17 cellular contexts compared by ENCODE assay signal in the genomic region with DNA sequence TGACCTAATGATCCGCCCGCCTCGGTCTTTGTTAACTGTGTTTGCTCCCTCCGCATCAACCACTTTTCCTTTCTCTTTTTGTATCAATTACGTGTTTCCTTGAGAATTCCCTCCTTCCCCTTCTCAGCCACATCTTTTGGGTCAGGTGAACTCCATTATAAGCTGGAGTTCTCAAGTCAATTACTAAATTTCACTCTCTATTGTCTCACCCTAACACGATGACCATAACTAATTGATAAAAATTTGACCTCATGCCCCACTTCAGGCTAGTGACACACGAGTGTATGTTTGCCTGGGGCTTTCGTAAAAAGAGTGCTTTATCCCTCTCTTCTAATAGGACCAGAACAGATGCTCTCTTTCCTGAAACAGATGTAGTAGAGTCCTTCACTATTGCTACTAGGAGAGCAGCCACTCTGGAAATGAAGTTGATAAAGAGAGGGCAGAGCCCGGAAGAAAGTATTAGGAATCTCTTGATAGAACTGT.
DNase-seq lines count a peak whose midpoint lies in the region; ATAC-seq, FAIRE-seq and TF ChIP-seq lines count a peak whose summit lies in the region.
"Had no signal": no experiment of that assay in that cellular context is flagged by ENCODE, and none has a peak within 500 bp of the region (broad histone marks: within the 10 kb centered on the region; RNA-seq: fewer than 3 reads in every experiment).

No MANE protein-coding gene starts in this region.

- no peak for TF ChIP-seq POLR2A in H1 (IDR thresholded peaks at IDR 0.05; ENCODE audit: control extremely low read depth in 1 of 2, low read depth in 2 of 2, low read length in 2 of 2)

- CTCF ChIA-PET in H1 (lab: Charles Lee; ENCODE audit: partially characterized antibody) = interaction anchor here (0.5 to 1.0 kb wide), 2 partner anchors 9 to 573 kb away, joined by 3 read pairs; no protein-coding TSS in a partner anchor

- DNase-seq in H7 (no peak), NCI-H82 treated with DMSO at 0.1 percent for 48 hours (lab: John Stamatoyannopoulos, UW; ENCODE audit: unreplicated experiment) (peak; percentile 3), H1 (ENCODE audit: low read depth in 1 of 2, low spot score in 2 of 2) (no peak), skeletal muscle cell (ENCODE audit: low read depth) (no peak), NCI-H1417 treated with DMSO at 0.1 percent for 48 hours (lab: John Stamatoyannopoulos, UW) (no peak), ureter (ENCODE audit: low spot score) (no peak)
- DNase-seq in stimulated activated CD4-positive, alpha-beta T cell treated with anti-CD3 and anti-CD28 coated beads, Interleukin-4, amount 100 ng/mL, for 24 hours = no peak
- DNase-seq: activated CD4-positive, alpha-beta T cell treated with anti-CD3 and anti-CD28 coated beads for 4 hours; activated CD8-positive, alpha-beta memory T cell treated with anti-CD3 and anti-CD28 coated beads, Interleukin-2, amount 50 U/mL, for 4 hours; activated gamma-delta T cell treated with Interleukin-2 at 50 U/mL for 16 hours; amniotic stem cell; NCI-H146; SHP77 treated with DMSO at 0.1 percent for 48 hours had no signal

- H4K5ac ChIP-seq in H1 (ENCODE audit: insufficient read length, low read depth, low read length) = no peak overlapping the region

- no peak overlapping the region for H2BK120ac ChIP-seq in H1 (replicated peaks; ENCODE audit: low read depth, low read length)

- H3K4me2 ChIP-seq in H1 (ENCODE audit: insufficient read depth in 1 of 2, low read depth in 2 of 2, low read length in 2 of 2) = peak overlapping the region in 1 of 2 experiments; percentile 17; a peak in 1 of 4 replicates

- no peak for FAIRE-seq in H1 (lab: Jason Lieb, UNC)
- FAIRE-seq: GM12892 had no signal

- H3K27me3 ChIP-seq in H7 (ENCODE audit: control insufficient read depth, insufficient read depth, low read length) (no peaks in the 10 kb centered on the region), H1 (replicated peaks in 1 of 4; ENCODE audit: control insufficient read depth in 3 of 4, extremely low read depth in 1 of 4, insufficient read depth in 3 of 4, low read length in 3 of 4) (no peaks in the 10 kb centered on the region)
- H3K27me3 ChIP-seq: testis had no signal

- H3K4me3 ChIP-seq in H7 (ENCODE audit: insufficient read depth, low read depth, low read length) (peak overlapping the region; percentile 24), H1 (ENCODE audit: extremely low read depth in 1 of 4, insufficient read depth in 2 of 4, low read depth in 3 of 4, low read length in 4 of 4) (no peak overlapping the region), skeletal muscle cell (ENCODE audit: low read depth, low read length) (peak overlapping the region; percentile 29)
- H3K4me3 ChIP-seq: skin epidermis had no signal

- no peak overlapping the region for H3K56ac ChIP-seq in H1 (replicated peaks; ENCODE audit: insufficient read length, low read depth, low read length)

- TF ChIP-seq CTCF in H1 (IDR thresholded peaks at IDR 0.05; ENCODE audit: control extremely low read depth in 1 of 3, insufficient read depth in 1 of 3, low read depth in 1 of 3, low read length in 3 of 3) = no peak

- TF ChIP-seq EP300 in H1 (IDR thresholded peaks at IDR 0.05; ENCODE audit: borderline replicate concordance in 1 of 2, low read depth in 2 of 2, low read length in 2 of 2) = no peak

- no peak overlapping the region for H3K14ac ChIP-seq in H1 (ENCODE audit: insufficient read length)

- H3K36me3 ChIP-seq in H7 (replicated peaks; ENCODE audit: control insufficient read depth, insufficient read depth, low read length) (no peaks in the 10 kb centered on the region), H1 (ENCODE audit: control insufficient read depth in 2 of 4, insufficient read depth in 4 of 4, low read length in 3 of 4) (no peaks in the 10 kb centered on the region)

- no peak overlapping the region for H2BK12ac ChIP-seq in H1 (ENCODE audit: low read depth, low read length)

- H2BK5ac ChIP-seq in H1 (ENCODE audit: low read depth, low read length) = no peak overlapping the region

- H2BK15ac ChIP-seq in H1 (ENCODE audit: low read length) = no peak overlapping the region

- peak overlapping the region; percentile 89 for H2AFZ ChIP-seq in H1 (ENCODE audit: low read length)

- no peak for TF ChIP-seq RAD21 in H1 (IDR thresholded peaks at IDR 0.05 in 1 of 2, conservative IDR thresholded peaks at IDR 0.05 in 1 of 2; ENCODE audit: low read depth in 2 of 2, low read length in 2 of 2)

- H2AK5ac ChIP-seq in H1 (ENCODE audit: low read depth, low read length) = no peak overlapping the region

- no peak overlapping the region for H4K8ac ChIP-seq in H1 (ENCODE audit: extremely low read depth, insufficient read depth, low read length)

- H3K23me2 ChIP-seq in H1 (ENCODE audit: low read depth, low read length) = no peaks in the 10 kb centered on the region

- no peaks in the 10 kb centered on the region for H3K79me1 ChIP-seq in H1 (ENCODE audit: low read depth, low read length)

- WGBS in H1 (ENCODE audit: extremely low coverage in 1 of 2, insufficient coverage in 1 of 2, insufficient read length in 1 of 2, insufficient replicate concordance in 2 of 2, low coverage in 1 of 2, low lambda C conversion rate in 2 of 2, missing lambda C conversion rate in 1 of 2), 2 experiments = 92% methylated on average over 9 of the region's 9 CpGs; no CpG with 5 or more reads in 1 of the 2 experiments

- no peaks in the 10 kb centered on the region for H3K9me3 ChIP-seq in H1 (ENCODE audit: insufficient read depth in 2 of 2, low read depth in 1 of 2, low read length in 1 of 2)
- H3K9me3 ChIP-seq: testis had no signal

- H4K91ac ChIP-seq in H1 (replicated peaks; ENCODE audit: insufficient read length, low read length) = no peak overlapping the region

- no peak overlapping the region for H3K18ac ChIP-seq in H1 (ENCODE audit: extremely low read depth, low read length)

- POLR2A ChIA-PET in H1 (lab: Charles Lee; ENCODE audit: partially characterized antibody) = no interaction called here

- no peaks in the 10 kb centered on the region for H3K4me1 ChIP-seq in H1 (replicated peaks in 1 of 4; ENCODE audit: control insufficient read depth in 3 of 4, insufficient read depth in 4 of 4, low read length in 3 of 4)
- H3K4me1 ChIP-seq: testis had no signal

- no peak overlapping the region for H3K9ac ChIP-seq in H1 (replicated peaks in 1 of 4; ENCODE audit: extremely low read depth in 1 of 4, low read depth in 3 of 4, low read length in 3 of 4)

- no peaks in the 10 kb centered on the region for H3K79me2 ChIP-seq in H1 (ENCODE audit: control insufficient read depth in 1 of 2, insufficient read depth in 2 of 2, low read length in 2 of 2)

- ATAC-seq in GM21360 (IDR thresholded peaks at IDR 0.05; ENCODE audit: unreplicated experiment) = no peak

- no peak overlapping the region for H2BK20ac ChIP-seq in H1 (ENCODE audit: low read length)

- H3K4ac ChIP-seq in H1 (replicated peaks; ENCODE audit: insufficient read length, low read depth, low read length) = no peak overlapping the region

- no peak overlapping the region for H3K27ac ChIP-seq in H1 (ENCODE audit: low read depth, low read length)
- H3K27ac ChIP-seq: skin epidermis, testis had no signal

- H3K23ac ChIP-seq in H1 (ENCODE audit: insufficient read length) = no peak overlapping the region

- H4K20me1 ChIP-seq in H1 (replicated peaks in 1 of 2; ENCODE audit: control insufficient read depth in 1 of 2, insufficient read depth in 2 of 2, low read length in 2 of 2) = no peaks in the 10 kb centered on the region

TF ChIP-seq in H1, 55 proteins besides CTCF, POLR2A, EP300 and RAD21 (continues in another document):
- TF ChIP-seq SUZ12 (IDR thresholded peaks at IDR 0.05; ENCODE audit: low read length) = no peak
- TF ChIP-seq KDM5A (IDR thresholded peaks at IDR 0.05; ENCODE audit: low read length) = no peak

Comparison
In these comparisons a context has a peak if more than half of its experiments do, and no peak if none do; other contexts are left out.
1. H3K4me3 ChIP-seq: peak in H7 (single experiment) and skeletal muscle cell (single experiment); none in H1 (0 of 4).